In the genomic region with DNA sequence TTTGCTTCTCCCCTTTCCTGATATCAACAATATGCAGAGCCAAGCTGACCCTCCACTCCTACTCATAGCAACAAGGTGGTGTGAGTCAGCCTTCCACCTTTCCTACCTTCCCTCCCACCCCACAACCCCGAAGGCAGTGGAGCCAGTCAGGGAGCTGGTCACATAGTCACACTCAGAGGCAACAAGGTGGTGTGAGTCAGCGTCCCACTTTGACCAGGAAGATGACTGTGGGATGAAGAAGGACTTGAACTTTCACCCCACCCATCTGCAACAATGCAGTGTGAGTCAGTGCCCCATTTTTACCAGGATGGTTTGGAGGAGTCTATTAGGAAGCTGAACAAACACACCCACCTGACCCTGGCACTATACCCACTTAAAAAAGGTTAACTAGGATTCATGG, we compare ENCODE assay signal across 9 cellular contexts. TPM values are rescaled to one million over a fixed set of nuclear protein-coding genes. Genes with fewer than 3 reads are reported as not detected.
DNase-seq lines count a peak whose midpoint lies in the region; ATAC-seq, FAIRE-seq and TF ChIP-seq lines count a peak whose summit lies in the region.
"Had no signal": no experiment of that assay in that cellular context is flagged by ENCODE, and none has a peak within 500 bp of the region (broad histone marks: within the 10 kb centered on the region; RNA-seq: fewer than 3 reads in every experiment).

No MANE protein-coding gene starts in this region.

- no peak overlapping the region for H3K4me3 Mint-ChIP-seq in stimulated activated naive CD8-positive, alpha-beta T cell treated with anti-CD3 and anti-CD28 coated beads, Interleukin-15, amount 100 ng/mL, for 72 hours
- H3K4me3 Mint-ChIP-seq in CD8-positive, alpha-beta T cell: no peak overlapping the region
- H3K4me3 Mint-ChIP-seq in activated T-helper 1 cell treated with anti-CD3 and anti-CD28 coated beads, Interleukin-12 subunit alpha, Interleukin-12 subunit beta, Interleukin-2, Interleukin-4 antibody, amounts not matched to agents 30 ng/mL and 10 ng/mL and 1 ng/mL, durations not matched to agents 14 hours and 24 hours and 36 hours: no peak overlapping the region

- CTCF ChIA-PET in CD8-positive, alpha-beta T cell (lab: Charles Lee): no interaction called here

- no peaks in the 10 kb centered on the region for H3K4me1 Mint-ChIP-seq in stimulated activated naive CD8-positive, alpha-beta T cell treated with anti-CD3 and anti-CD28 coated beads, Interleukin-15, amount 100 ng/mL, for 72 hours
- no peaks in the 10 kb centered on the region for H3K4me1 Mint-ChIP-seq in CD8-positive, alpha-beta T cell (ENCODE audit: low read depth)
- no peaks in the 10 kb centered on the region for H3K4me1 Mint-ChIP-seq in activated T-helper 1 cell treated with anti-CD3 and anti-CD28 coated beads, Interleukin-12 subunit alpha, Interleukin-12 subunit beta, Interleukin-2, Interleukin-4 antibody, amounts not matched to agents 30 ng/mL and 10 ng/mL and 1 ng/mL, durations not matched to agents 14 hours and 24 hours and 36 hours (ENCODE audit: low read depth)

- H3K27me3 Mint-ChIP-seq in stimulated activated naive CD8-positive, alpha-beta T cell treated with anti-CD3 and anti-CD28 coated beads, Interleukin-15, amount 100 ng/mL, for 72 hours: peaks cover 7% of the 10 kb centered on the region
- H3K27me3 Mint-ChIP-seq in CD8-positive, alpha-beta T cell (ENCODE audit: low read depth): no peaks in the 10 kb centered on the region
- H3K27me3 Mint-ChIP-seq in activated T-helper 1 cell treated with anti-CD3 and anti-CD28 coated beads, Interleukin-12 subunit alpha, Interleukin-12 subunit beta, Interleukin-2, Interleukin-4 antibody, amounts not matched to agents 30 ng/mL and 10 ng/mL and 1 ng/mL, durations not matched to agents 14 hours and 24 hours and 36 hours (ENCODE audit: insufficient read depth): peaks cover 6% of the 10 kb centered on the region

- intact Hi-C loops in kidney (cut with DNase I): no loop called here
- intact Hi-C loops in CD8-positive, alpha-beta T cell (cut with DNase I, micrococcal nuclease): no loop called here
- intact Hi-C loops in activated T-helper 1 cell treated with anti-CD3 and anti-CD28 coated beads, Interleukin-12 subunit alpha, Interleukin-12 subunit beta, Interleukin-2, Interleukin-4 antibody, amounts not matched to agents 30 ng/mL and 10 ng/mL and 1 ng/mL, durations not matched to agents 14 hours and 24 hours and 36 hours (cut with micrococcal nuclease): no loop called here

- H3K27ac ChIP-seq in kidney (ENCODE audit: low read depth in 2 of 2, low read length in 2 of 2): no peak overlapping the region
- H3K27ac ChIP-seq in CD8-positive, alpha-beta T cell (ENCODE audit: low read depth, low read length): no peak overlapping the region
- H3K27ac ChIP-seq: BLaER1 had no signal

- POLR2A ChIA-PET in CD8-positive, alpha-beta T cell (lab: Charles Lee): interaction anchor here (0.6 kb wide), 1 partner anchor 461 kb away, joined by 3 read pairs; no protein-coding TSS in a partner anchor

- H3K36me3 Mint-ChIP-seq in CD8-positive, alpha-beta T cell: peaks cover 10% of the 10 kb centered on the region
- H3K36me3 Mint-ChIP-seq in activated T-helper 1 cell treated with anti-CD3 and anti-CD28 coated beads, Interleukin-12 subunit alpha, Interleukin-12 subunit beta, Interleukin-2, Interleukin-4 antibody, amounts not matched to agents 30 ng/mL and 10 ng/mL and 1 ng/mL, durations not matched to agents 14 hours and 24 hours and 36 hours (ENCODE audit: low read depth): peaks cover 3% of the 10 kb centered on the region

- H3K4me1 ChIP-seq in adipocyte (ENCODE audit: control insufficient read depth, insufficient read depth, low read length) (peaks cover 15% of the 10 kb centered on the region), kidney (ENCODE audit: control insufficient read depth in 1 of 2, insufficient read depth in 1 of 2, low read depth in 1 of 2, low read length in 2 of 2) (no peaks in the 10 kb centered on the region)
- H3K4me1 ChIP-seq in CD8-positive, alpha-beta T cell (ENCODE audit: insufficient read depth, low read length): no peaks in the 10 kb centered on the region

- DNase-seq in stimulated activated naive CD8-positive, alpha-beta T cell treated with anti-CD3 and anti-CD28 coated beads, Interleukin-15, Interleukin-2, amounts not matched to agents 100 U/mL and 50 U/mL, for 24 hours: no peak
- no peak for DNase-seq in stimulated activated naive CD8-positive, alpha-beta T cell treated with anti-CD3 and anti-CD28 coated beads, Interleukin-15, amount 100 ng/mL, for 72 hours
- DNase-seq in adipocyte (ENCODE audit: low read depth) (peak; percentile 23), kidney (peak; percentile 73), NCI-H526 (lab: John Stamatoyannopoulos, UW) (no peak), NCI-H1694 treated with DMSO at 0.1 percent for 48 hours (lab: John Stamatoyannopoulos, UW) (no peak)
- no peak for DNase-seq in CD8-positive, alpha-beta T cell
- no peak for DNase-seq in activated T-helper 1 cell treated with anti-CD3 and anti-CD28 coated beads, Interleukin-12 subunit alpha, Interleukin-12 subunit beta, Interleukin-2, Interleukin-4 antibody, amounts not matched to agents 30 ng/mL and 10 ng/mL and 1 ng/mL, durations not matched to agents 14 hours and 24 hours and 36 hours (ENCODE audit: low spot score)

- H3K9me3 Mint-ChIP-seq in stimulated activated naive CD8-positive, alpha-beta T cell treated with anti-CD3 and anti-CD28 coated beads, Interleukin-15, amount 100 ng/mL, for 72 hours: peaks cover 10 to 16% of the 10 kb centered on the region in 2 donors
- peaks cover 9% of the 10 kb centered on the region for H3K9me3 Mint-ChIP-seq in CD8-positive, alpha-beta T cell
- H3K9me3 Mint-ChIP-seq in activated T-helper 1 cell treated with anti-CD3 and anti-CD28 coated beads, Interleukin-12 subunit alpha, Interleukin-12 subunit beta, Interleukin-2, Interleukin-4 antibody, amounts not matched to agents 30 ng/mL and 10 ng/mL and 1 ng/mL, durations not matched to agents 14 hours and 24 hours and 36 hours: peaks cover 2% of the 10 kb centered on the region

- no peaks in the 10 kb centered on the region for H3K9me3 ChIP-seq in adipocyte (ENCODE audit: control insufficient read depth, low read length)
- H3K9me3 ChIP-seq in kidney (ENCODE audit: control insufficient read depth in 1 of 2, low read length in 2 of 2): no peaks in the 10 kb centered on the region
- no peaks in the 10 kb centered on the region for H3K9me3 ChIP-seq in CD8-positive, alpha-beta T cell (ENCODE audit: low read length)
- H3K9me3 ChIP-seq: BLaER1 had no signal

- FAIRE-seq in kidney (lab: Jason Lieb, UNC): no peak

- TF ChIP-seq CTCF in kidney (IDR thresholded peaks at IDR 0.05; ENCODE audit: borderline replicate concordance, extremely low read depth, insufficient read depth): no peak
- no peak for TF ChIP-seq CTCF in CD8-positive, alpha-beta T cell (IDR thresholded peaks at IDR 0.05)

- H3K4me3 ChIP-seq in adipocyte (ENCODE audit: low read length) (no peak overlapping the region), kidney (ENCODE audit: low read length in 2 of 2) (no peak overlapping the region)
- H3K4me3 ChIP-seq in CD8-positive, alpha-beta T cell (ENCODE audit: low read depth, low read length): no peak overlapping the region
- H3K4me3 ChIP-seq: BLaER1 had no signal

- H3K27me3 ChIP-seq in adipocyte (replicated peaks; ENCODE audit: control insufficient read depth, insufficient read depth, low read length): no peaks in the 10 kb centered on the region
- H3K27me3 ChIP-seq in CD8-positive, alpha-beta T cell (ENCODE audit: insufficient read depth, low read length): no peaks in the 10 kb centered on the region
- H3K27me3 ChIP-seq: BLaER1 had no signal

- H3K27ac Mint-ChIP-seq in stimulated activated naive CD8-positive, alpha-beta T cell treated with anti-CD3 and anti-CD28 coated beads, Interleukin-15, amount 100 ng/mL, for 72 hours: no peak overlapping the region
- H3K27ac Mint-ChIP-seq in CD8-positive, alpha-beta T cell: no peak overlapping the region
- no peak overlapping the region for H3K27ac Mint-ChIP-seq in activated T-helper 1 cell treated with anti-CD3 and anti-CD28 coated beads, Interleukin-12 subunit alpha, Interleukin-12 subunit beta, Interleukin-2, Interleukin-4 antibody, amounts not matched to agents 30 ng/mL and 10 ng/mL and 1 ng/mL, durations not matched to agents 14 hours and 24 hours and 36 hours

- peak; percentile 40 for ATAC-seq in stimulated activated naive CD8-positive, alpha-beta T cell treated with anti-CD3 and anti-CD28 coated beads, Interleukin-15, Interleukin-2, amounts not matched to agents 100 U/mL and 50 U/mL, for 24 hours
- no peak for ATAC-seq in stimulated activated naive CD8-positive, alpha-beta T cell treated with anti-CD3 and anti-CD28 coated beads, Interleukin-15, amount 100 ng/mL, for 72 hours
- no peak for ATAC-seq in CD8-positive, alpha-beta T cell

- H3K36me3 ChIP-seq in adipocyte (ENCODE audit: control insufficient read depth, insufficient read depth, low read length, severe bottlenecking) (no peaks in the 10 kb centered on the region), kidney (ENCODE audit: control insufficient read depth in 1 of 2, insufficient read depth in 2 of 2, low read length in 2 of 2) (no peaks in the 10 kb centered on the region)
- H3K36me3 ChIP-seq in CD8-positive, alpha-beta T cell (ENCODE audit: insufficient read depth, low read length): no peaks in the 10 kb centered on the region

- no peak overlapping the region for H3K9ac ChIP-seq in adipocyte (ENCODE audit: low read length)
- H3K9ac ChIP-seq in kidney (ENCODE audit: low read length in 2 of 2): no peak overlapping the region
- H3K9ac ChIP-seq: BLaER1 had no signal

RNA-seq across cellular contexts. Expression of gene ZNF782, which starts 30.1 kb away (rescaled TPM):
- 7.0 TPM for total RNA-seq in kidney
- 2.7 TPM for polyA plus RNA-seq in kidney (ENCODE audit: insufficient read depth, low read depth, low replicate concordance)
- total RNA-seq in CD8-positive, alpha-beta T cell: 1 to 10 TPM; 2.6 to 3.6 TPM
- 3.8 and 4.4 TPM in 2 replicates for total RNA-seq in activated T-helper 1 cell treated with anti-CD3 and anti-CD28 coated beads, Interleukin-12 subunit alpha, Interleukin-12 subunit beta, Interleukin-2, Interleukin-4 antibody, amounts not matched to agents 30 ng/mL and 10 ng/mL and 1 ng/mL, durations not matched to agents 14 hours and 24 hours and 36 hours

RNA-seq across cellular contexts. Expression of gene NUTM2G, which starts 44.2 kb away (rescaled TPM):
- total RNA-seq in kidney: not detected
- not detected for polyA plus RNA-seq in kidney (ENCODE audit: insufficient read depth, low read depth, low replicate concordance)
- total RNA-seq in CD8-positive, alpha-beta T cell: not detected
- not detected in 2 replicates for total RNA-seq in activated T-helper 1 cell treated with anti-CD3 and anti-CD28 coated beads, Interleukin-12 subunit alpha, Interleukin-12 subunit beta, Interleukin-2, Interleukin-4 antibody, amounts not matched to agents 30 ng/mL and 10 ng/mL and 1 ng/mL, durations not matched to agents 14 hours and 24 hours and 36 hours

Comparison
In these comparisons a context has a peak if more than half of its experiments do, and no peak if none do; other contexts are left out.
1. DNase-seq: peak in adipocyte (single experiment) and kidney (single experiment); none in stimulated activated naive CD8-positive, alpha-beta T cell treated with anti-CD3 and anti-CD28 coated beads, Interleukin-15, Interleukin-2, amounts not matched to agents 100 U/mL and 50 U/mL, for 24 hours (single experiment), stimulated activated naive CD8-positive, alpha-beta T cell treated with anti-CD3 and anti-CD28 coated beads, Interleukin-15, amount 100 ng/mL, for 72 hours (0 of 2), NCI-H526 (0 of 2), NCI-H1694 treated with DMSO at 0.1 percent for 48 hours (single experiment), CD8-positive, alpha-beta T cell (0 of 7) and activated T-helper 1 cell treated with anti-CD3 and anti-CD28 coated beads, Interleukin-12 subunit alpha, Interleukin-12 subunit beta, Interleukin-2, Interleukin-4 antibody, amounts not matched to agents 30 ng/mL and 10 ng/mL and 1 ng/mL, durations not matched to agents 14 hours and 24 hours and 36 hours (single experiment).